Comparison of ENCODE assay signal across 1 cellular context in genomic region chr7:29189743-29190201, GRCh38.
TF ChIP-seq lines count a peak whose summit lies in the region.

No MANE protein-coding gene starts in this region.

TF ChIP-seq in HepG2, 621 proteins besides CTCF, POLR2A, EP300 and RAD21 (continued from another document and continues in another):
- TF ChIP-seq ZNF646 (CRISPR knock-in tag; IDR thresholded peaks at IDR 0.05) (0 out of 2 replicates have a peak, but pooled peaks have one; percentile 25), MAZ (IDR thresholded peaks at IDR 0.05; ENCODE audit: borderline replicate concordance, low read depth, low read length) (no peak), MAZ (CRISPR knock-in tag; IDR thresholded peaks at IDR 0.05; ENCODE audit: low read depth) (peak; percentile 2; the same call in 1 of the 2 replicates), GPBP1L1 (CRISPR knock-in tag; IDR thresholded peaks at IDR 0.05) (no peak), MLLT10 (CRISPR knock-in tag; IDR thresholded peaks at IDR 0.05) (no peak), NFYB (CRISPR knock-in tag; IDR thresholded peaks at IDR 0.05) (no peak), NFE2 (CRISPR knock-in tag; IDR thresholded peaks at IDR 0.05) (no peak), MZF1 (CRISPR knock-in tag; IDR thresholded peaks at IDR 0.05; ENCODE audit: borderline replicate concordance) (no peak), ZNF746 (CRISPR knock-in tag; IDR thresholded peaks at IDR 0.05) (no peak), TAF1 (CRISPR knock-in tag; IDR thresholded peaks at IDR 0.05) (no peak), SIX1 (CRISPR knock-in tag; IDR thresholded peaks at IDR 0.05; ENCODE audit: borderline replicate concordance) (no peak), ZNF3 (CRISPR knock-in tag; IDR thresholded peaks at IDR 0.05) (no peak), PHF8 (CRISPR knock-in tag; IDR thresholded peaks at IDR 0.05) (0 out of 2 replicates have a peak, but pooled peaks have one; percentile 24), HMG20A (CRISPR knock-in tag; IDR thresholded peaks at IDR 0.05; ENCODE audit: borderline replicate concordance) (no peak), ZNF331 (CRISPR knock-in tag; IDR thresholded peaks at IDR 0.05) (no peak), MNT (IDR thresholded peaks at IDR 0.05) (no peak), RXRB (CRISPR knock-in tag; IDR thresholded peaks at IDR 0.05; ENCODE audit: borderline replicate concordance) (no peak), ZNF629 (CRISPR knock-in tag; conservative IDR thresholded peaks at IDR 0.05) (no peak), ARNTL (CRISPR knock-in tag; IDR thresholded peaks at IDR 0.05) (no peak), ZNF263 (CRISPR knock-in tag; IDR thresholded peaks at IDR 0.05) (no peak), TOPORS (CRISPR knock-in tag; IDR thresholded peaks at IDR 0.05) (no peak), GATAD1 (CRISPR knock-in tag; IDR thresholded peaks at IDR 0.05) (peak; percentile 54; the same call in 1 of the 2 replicates), NCOA2 (CRISPR knock-in tag; IDR thresholded peaks at IDR 0.05) (no peak), ZNF205 (CRISPR knock-in tag; IDR thresholded peaks at IDR 0.05) (no peak), HHEX (CRISPR knock-in tag; IDR thresholded peaks at IDR 0.05) (no peak), SRSF4 (IDR thresholded peaks at IDR 0.05; ENCODE audit: low read depth, low read length, poor library complexity, severe bottlenecking) (no peak), RBM39 (IDR thresholded peaks at IDR 0.05; ENCODE audit: low read depth, low read length, poor library complexity, severe bottlenecking) (peak; percentile 30), ZNF75D (CRISPR knock-in tag; IDR thresholded peaks at IDR 0.05; ENCODE audit: borderline replicate concordance) (no peak), ZBTB20 (CRISPR knock-in tag; IDR thresholded peaks at IDR 0.05; ENCODE audit: borderline replicate concordance, low read depth) (no peak), PHF21A (CRISPR knock-in tag; IDR thresholded peaks at IDR 0.05) (no peak), STAT5B (CRISPR knock-in tag; IDR thresholded peaks at IDR 0.05) (no peak), MYC (CRISPR knock-in tag; IDR thresholded peaks at IDR 0.05; ENCODE audit: borderline replicate concordance) (no peak; the same call in 1 of the 2 replicates), TBX3 (IDR thresholded peaks at IDR 0.05; ENCODE audit: borderline replicate concordance) (no peak), HOXA5 (CRISPR knock-in tag; IDR thresholded peaks at IDR 0.05) (no peak), HDAC1 (CRISPR knock-in tag; IDR thresholded peaks at IDR 0.05) (no peak; the same call in none of the 2 replicates), ZNF326 (CRISPR knock-in tag; IDR thresholded peaks at IDR 0.05; ENCODE audit: borderline replicate concordance) (no peak), KDM6A (CRISPR knock-in tag; IDR thresholded peaks at IDR 0.05; ENCODE audit: low read depth) (no peak), FOSL1 (CRISPR knock-in tag; IDR thresholded peaks at IDR 0.05; ENCODE audit: borderline replicate concordance) (no peak), ZNF543 (CRISPR knock-in tag; IDR thresholded peaks at IDR 0.05) (peak; percentile 57; the same call in 1 of the 2 replicates), ZBTB7B (CRISPR knock-in tag; IDR thresholded peaks at IDR 0.05) (peak; percentile 56; the same call in 1 of the 2 replicates), FOXA1 (IDR thresholded peaks at IDR 0.05) (no peak), FOXA1 (CRISPR knock-in tag; IDR thresholded peaks at IDR 0.05) (peak; percentile 23; the same call in 1 of the 2 replicates), KLF6 (CRISPR knock-in tag; IDR thresholded peaks at IDR 0.05) (no peak), MIER2 (CRISPR knock-in tag; IDR thresholded peaks at IDR 0.05) (no peak), SMARCE1 (IDR thresholded peaks at IDR 0.05; ENCODE audit: borderline replicate concordance) (no peak), ZNF510 (CRISPR knock-in tag; IDR thresholded peaks at IDR 0.05; ENCODE audit: low read depth) (no peak), FOXA3 (CRISPR knock-in tag; IDR thresholded peaks at IDR 0.05) (no peak), ZBTB34 (CRISPR knock-in tag; IDR thresholded peaks at IDR 0.05) (no peak), MATR3 (CRISPR knock-in tag; IDR thresholded peaks at IDR 0.05) (no peak), ZNF737 (CRISPR knock-in tag; IDR thresholded peaks at IDR 0.05; ENCODE audit: borderline replicate concordance) (no peak), E2F2 (CRISPR knock-in tag; IDR thresholded peaks at IDR 0.05; ENCODE audit: borderline replicate concordance) (no peak), THYN1 (CRISPR knock-in tag; IDR thresholded peaks at IDR 0.05; ENCODE audit: borderline replicate concordance, low read depth) (no peak), NFIC (IDR thresholded peaks at IDR 0.05; ENCODE audit: low read length) (no peak), ZNF44 (CRISPR knock-in tag; IDR thresholded peaks at IDR 0.05) (no peak), ZNF839 (CRISPR knock-in tag; IDR thresholded peaks at IDR 0.05; ENCODE audit: borderline replicate concordance) (no peak), NAIF1 (CRISPR knock-in tag; IDR thresholded peaks at IDR 0.05; ENCODE audit: borderline replicate concordance) (0 out of 2 replicates have a peak, but pooled peaks have one; percentile 60), SAP130 (CRISPR knock-in tag; IDR thresholded peaks at IDR 0.05; ENCODE audit: low read depth) (no peak), ZNF143 (CRISPR knock-in tag; IDR thresholded peaks at IDR 0.05) (no peak), STAT6 (CRISPR knock-in tag; IDR thresholded peaks at IDR 0.05; ENCODE audit: borderline replicate concordance) (no peak), FOXP4 (CRISPR knock-in tag; IDR thresholded peaks at IDR 0.05) (no peak)
